4 cellular contexts compared by ENCODE assay signal in genomic region chr15:91168457-91168856, GRCh38.
"Had no signal": no experiment of that assay in that cellular context is flagged by ENCODE, and none has a peak within 500 bp of the region (broad histone marks: within the 10 kb centered on the region; RNA-seq: fewer than 3 reads in every experiment).

No MANE protein-coding gene starts in this region.

- H3K4me3 ChIP-seq: GM23338 had no signal

- DNase-seq: H9, HCEC 1CT, IMR-90 had no signal
